19 cellular contexts compared by ENCODE assay signal in genomic region chr13:88601949-88602348, GRCh38.
"Had no signal": no experiment of that assay in that cellular context is flagged by ENCODE, and none has a peak within 500 bp of the region (broad histone marks: within the 10 kb centered on the region; RNA-seq: fewer than 3 reads in every experiment).

No MANE protein-coding gene starts in this region.

- H3K27ac ChIP-seq: cardiac muscle cell, esophagus squamous epithelium, heart right ventricle, left ventricle myocardium inferior, tibial artery had no signal

- H3K4me1 ChIP-seq: esophagus squamous epithelium, heart right ventricle, left ventricle myocardium inferior, tibial artery had no signal

- H3K9me3 ChIP-seq: esophagus squamous epithelium had no signal

- ATAC-seq: activated CD4-positive, alpha-beta T cell treated with anti-CD3 and anti-CD28 coated beads for 36 hours; activated CD8-positive, alpha-beta memory T cell treated with anti-CD3 and anti-CD28 coated beads, Interleukin-2, amount 10 ng/mL, durations not matched to agents 7 days and 5 days; heart right ventricle had no signal

- FAIRE-seq: endothelial cell of umbilical vein, urothelium cell line had no signal

- H3K4me3 ChIP-seq: cardiac muscle cell, esophagus squamous epithelium, heart right ventricle, left ventricle myocardium inferior, tibial artery had no signal

- H3K36me3 ChIP-seq: cardiac muscle cell, esophagus squamous epithelium, heart right ventricle, left ventricle myocardium inferior, tibial artery had no signal

- H3K27me3 ChIP-seq: cardiac muscle cell, esophagus squamous epithelium, heart right ventricle, tibial artery had no signal

- DNase-seq: activated CD4-positive, alpha-beta memory T cell treated with anti-CD3 and anti-CD28 coated beads, Interleukin-2, amount 10 ng/mL, durations not matched to agents 7 days and 5 days; activated CD4-positive, alpha-beta T cell treated with anti-CD3 and anti-CD28 coated beads for 36 hours; activated CD8-positive, alpha-beta memory T cell treated with anti-CD3 and anti-CD28 coated beads, Interleukin-2, amount 10 ng/mL, durations not matched to agents 7 days and 5 days; amygdala; effector memory CD4-positive, alpha-beta T cell; esophagus squamous epithelium; heart right ventricle; kidney glomerular epithelial cell; left ventricle myocardium inferior; mammary epithelial cell; retina; stimulated activated CD4-positive, alpha-beta T cell treated with anti-CD3 and anti-CD28 coated beads, Interleukin-12 subunit alpha, Interleukin-12 subunit beta, amount 100 ng/mL, for 4 hours; stimulated activated CD4-positive, alpha-beta T cell treated with anti-CD3 and anti-CD28 coated beads, Interleukin-1b, Interleukin-23, amount 100 ng/mL, for 48 hours; stimulated activated naive CD4-positive, alpha-beta T cell treated with Interleukin-2 at 50 U/mL for 16 hours; substantia nigra; tibial artery had no signal
